Comparison of ENCODE assay signal across 9 cellular contexts in genomic region chr4:184746532-184746870, GRCh38. TPM values are rescaled to one million over a fixed set of nuclear protein-coding genes. Genes with fewer than 3 reads are reported as not detected.
DNase-seq lines count a peak whose midpoint lies in the region; ATAC-seq, FAIRE-seq and TF ChIP-seq lines count a peak whose summit lies in the region.
"Had no signal": no experiment of that assay in that cellular context is flagged by ENCODE, and none has a peak within 500 bp of the region (broad histone marks: within the 10 kb centered on the region; RNA-seq: fewer than 3 reads in every experiment).

No MANE protein-coding gene starts in this region.

- no peaks in the 10 kb centered on the region; a peak in 1 of 22 replicates for H3K36me3 ChIP-seq in BLaER1 treated with 17β-estradiol and CSF1 and Interleukin-3, amounts not matched to agents 10 nM and 100 nM
- H3K36me3 ChIP-seq in pancreas, result no peaks in the 10 kb centered on the region

- peaks cover 21 to 93% (median 42%) of the 10 kb centered on the region in 10 experiments for H3K4me1 ChIP-seq in BLaER1 treated with 17β-estradiol and CSF1 and Interleukin-3, amounts not matched to agents 10 nM and 100 nM
- H3K4me1 ChIP-seq in pancreas, result peaks cover 9 to 25% (median 21%) of the 10 kb centered on the region in 3 donors

- peak overlapping the region; percentile 35 to 83 (median 66) for H3K27ac ChIP-seq in BLaER1 treated with 17β-estradiol and CSF1 and Interleukin-3, amounts not matched to agents 10 nM and 100 nM
- H3K27ac ChIP-seq in RWPE1 (peak overlapping the region; percentile 80), pancreas (peak overlapping the region; percentile 78 to 94 (median 82))

- peak; percentile 73 for DNase-seq in RWPE1 (ENCODE audit: low spot score)
- DNase-seq in foreskin melanocyte, result peak; percentile 36
- peak in 4 of 6 donors; percentile 40 to 78 (median 72) for DNase-seq in pancreas
- no peak for DNase-seq in NCI-H187 treated with DMSO at 0.1 percent for 48 hours (lab: John Stamatoyannopoulos, UW)
- DNase-seq in GM19238 (ENCODE audit: insufficient read length, low spot score), result no peak
- DNase-seq in activated T-cell treated with anti-CD3 and anti-CD28 coated beads, Interleukin-2, amount 50 U/mL, for 48 hours, result no peak
- DNase-seq: T1000 had no signal

- H3K9me3 ChIP-seq in BLaER1 treated with 17β-estradiol and CSF1 and Interleukin-3, amounts not matched to agents 10 nM and 100 nM (replicated peaks in 1 of 11), result peaks cover 0 to 11% (median 4%) of the 10 kb centered on the region in 11 experiments; a peak in 12 of 22 replicates
- H3K9me3 ChIP-seq in pancreas, result no peaks in the 10 kb centered on the region

- POLR2A ChIA-PET in RWPE1 (lab: Yijun Ruan, JAX; ENCODE audit: low non-redundant PET), result interaction anchor here (0.7 kb wide), 1 partner anchor 899 kb away, joined by 4 read pairs; no protein-coding TSS in a partner anchor

- H4K20me1 ChIP-seq in BLaER1 treated with 17β-estradiol and CSF1 and Interleukin-3, amounts not matched to agents 10 nM and 100 nM, result peaks cover 0 to 48% (median 0%) of the 10 kb centered on the region in 11 experiments; a peak in 7 of 22 replicates

- H3K27me3 ChIP-seq in BLaER1 treated with 17β-estradiol and CSF1 and Interleukin-3, amounts not matched to agents 10 nM and 100 nM, result no peaks in the 10 kb centered on the region
- H3K27me3 ChIP-seq in pancreas, result no peaks in the 10 kb centered on the region

- intact Hi-C loops in pancreas (cut with DNase I), result loop anchor here in 1 of 3 donors (10.0 kb wide), 1 partner anchor 238 kb away; no protein-coding TSS in a partner anchor

- H3K9ac ChIP-seq in BLaER1 treated with 17β-estradiol and CSF1 and Interleukin-3, amounts not matched to agents 10 nM and 100 nM, result peak overlapping the region; percentile 13 to 77 (median 53); a peak in 21 of 22 replicates

- peak overlapping the region; percentile 65 to 90 (median 81) for H3K4me2 ChIP-seq in BLaER1 treated with 17β-estradiol and CSF1 and Interleukin-3, amounts not matched to agents 10 nM and 100 nM

- CTCF ChIA-PET in RWPE1 (lab: Yijun Ruan, JAX), result interaction anchor here (0.9 to 1.6 kb wide), 5 partner anchors 9 to 349 kb away, joined by 3 to 6 read pairs (median 5); no protein-coding TSS in a partner anchor

- FAIRE-seq in pancreas (lab: Jason Lieb, UNC), result peak; percentile 9

- no peak for TF ChIP-seq CTCF in RWPE1 (conservative IDR thresholded peaks at IDR 0.05; ENCODE audit: low read depth)
- TF ChIP-seq CTCF in pancreas (IDR thresholded peaks at IDR 0.05), result no peak

- peak overlapping the region in 6 of 10 experiments; percentile 4 to 18 (median 12); a peak in 4 of 20 replicates for H3K4me3 ChIP-seq in BLaER1 treated with 17β-estradiol and CSF1 and Interleukin-3, amounts not matched to agents 10 nM and 100 nM
- peak overlapping the region in 1 of 4 donors; percentile 2 for H3K4me3 ChIP-seq in pancreas

- ATAC-seq in pancreas, result peak; percentile 83 to 86 (median 85)
- ATAC-seq in GM19351 (IDR thresholded peaks at IDR 0.05; ENCODE audit: unreplicated experiment), result no peak

- 7 to 10% methylated on average over 2 of the region's 2 CpGs for WGBS in pancreas, 2 donors

RNA-seq across cellular contexts. Expression of gene CENPU, which starts 12.6 kb away (rescaled TPM):
- total RNA-seq in pancreas, result 1 to 10 TPM in 4 of 6 donors, under 1 TPM in 2; 0.60 to 2.9 (median 1.1) TPM
- polyA plus RNA-seq in pancreas, result 1 to 10 TPM; 1.1 to 1.5 TPM

Comparison
In these comparisons a context has a peak if more than half of its experiments do, and no peak if none do; other contexts are left out.
1. DNase-seq: peak in RWPE1 (single experiment), foreskin melanocyte (single experiment) and pancreas (4 of 6); none in NCI-H187 treated with DMSO at 0.1 percent for 48 hours (single experiment), GM19238 (single experiment) and activated T-cell treated with anti-CD3 and anti-CD28 coated beads, Interleukin-2, amount 50 U/mL, for 48 hours (0 of 2).
2. Peak in every context shown above with its lines, with median percentiles within 50 percentile points of each other: H3K27ac ChIP-seq.